Comparison of ENCODE assay signal across 1 cellular context in genomic region chr16:70591609-70592008, GRCh38.
TF ChIP-seq lines count a peak whose summit lies in the region.

No MANE protein-coding gene starts in this region.

TF ChIP-seq in H1, 55 proteins besides CTCF, POLR2A, EP300 and RAD21:
- no peak for TF ChIP-seq SAP30 (IDR thresholded peaks at IDR 0.05; ENCODE audit: insufficient read depth, insufficient replicate concordance, low read length)
- no peak for TF ChIP-seq SIRT6 (IDR thresholded peaks at IDR 0.05; ENCODE audit: low read length)
- TF ChIP-seq RBBP5 (IDR thresholded peaks at IDR 0.05; ENCODE audit: borderline replicate concordance, low read depth, low read length): no peak
TF ChIP-seq in H1: peak in this region for 0.
